10 cellular contexts compared by ENCODE assay signal in genomic region chr3:121995190-121996137, GRCh38. TPM values are rescaled to one million over a fixed set of nuclear protein-coding genes. Genes with fewer than 3 reads are reported as not detected.
DNase-seq lines count a peak whose midpoint lies in the region; ATAC-seq, FAIRE-seq and TF ChIP-seq lines count a peak whose summit lies in the region.
"Had no signal": no experiment of that assay in that cellular context is flagged by ENCODE, and none has a peak within 500 bp of the region (broad histone marks: within the 10 kb centered on the region; RNA-seq: fewer than 3 reads in every experiment).

No MANE protein-coding gene starts in this region.

- H3K4me1 ChIP-seq in SJCRH30, result no peaks in the 10 kb centered on the region
- no peaks in the 10 kb centered on the region for H3K4me1 ChIP-seq in right lobe of liver
- H3K4me1 ChIP-seq in transverse colon, result peaks cover 0 to 10% (median 1%) of the 10 kb centered on the region in 4 donors

- TF ChIP-seq CTCF in chondrocyte (IDR thresholded peaks at IDR 0.05) (peak; percentile 69), right lobe of liver (IDR thresholded peaks at IDR 0.05) (peak; percentile 39 to 61 (median 48)), transverse colon (IDR thresholded peaks at IDR 0.05) (peak; percentile 41 to 64 (median 53))

- FAIRE-seq in GM18507 (lab: Jason Lieb, UNC), result peak; percentile 89

- DNase-seq in CD1c-positive myeloid dendritic cell (ENCODE audit: extremely low spot score) (peak; percentile 83), GM18507 (ENCODE audit: extremely low spot score, insufficient read length, low read depth) (no peak), HuH-7 (ENCODE audit: low spot score) (peak; percentile 83), SJCRH30 (peak; percentile 50 to 70), chondrocyte (ENCODE audit: low spot score) (no peak), right lobe of liver (peak in 2 of 3 donors; percentile 45 to 69), transverse colon (peak; percentile 78), mesenteric fat pad (ENCODE audit: low spot score) (no peak)
- DNase-seq: activated T-cell treated with anti-CD3 and anti-CD28 coated beads, Interleukin-2, amount 50 U/mL, for 4 hours had no signal

- peak; percentile 75 to 84 (median 84) for ATAC-seq in right lobe of liver

- peaks cover 11% of the 10 kb centered on the region for H3K4me1 Mint-ChIP-seq in chondrocyte (ENCODE audit: low read depth)

- H3K27ac ChIP-seq in SJCRH30 (no peak overlapping the region), right lobe of liver (no peak overlapping the region), transverse colon (peak overlapping the region; percentile 26 to 66 (median 54))

- TF ChIP-seq EP300 in transverse colon (IDR thresholded peaks at IDR 0.05; ENCODE audit: low read depth), result no peak

- intact Hi-C loops in right lobe of liver (cut with DNase I) (no loop called here), transverse colon (cut with DNase I; ENCODE audit: low total_unique reads) (no loop called here)

- H3K27me3 Mint-ChIP-seq in chondrocyte (ENCODE audit: low read depth), result no peaks in the 10 kb centered on the region

- no peak overlapping the region for H3K4me3 ChIP-seq in SJCRH30
- no peak overlapping the region for H3K4me3 ChIP-seq in right lobe of liver
- H3K4me3 ChIP-seq in transverse colon, result no peak overlapping the region

- no peaks in the 10 kb centered on the region for H3K36me3 ChIP-seq in SJCRH30
- no peaks in the 10 kb centered on the region for H3K36me3 ChIP-seq in right lobe of liver
- H3K36me3 ChIP-seq in transverse colon, result no peaks in the 10 kb centered on the region

- H3K27me3 ChIP-seq in SJCRH30 (peaks cover 8% of the 10 kb centered on the region; the same call in 1 of the 2 replicates), right lobe of liver (no peaks in the 10 kb centered on the region), transverse colon (no peaks in the 10 kb centered on the region)

- peak overlapping the region; percentile 59 for H3K27ac Mint-ChIP-seq in chondrocyte (ENCODE audit: unreplicated experiment)

- H3K4me3 Mint-ChIP-seq in chondrocyte (ENCODE audit: unreplicated experiment), result no peak overlapping the region
- H3K4me3 Mint-ChIP-seq: activated T-cell treated with anti-CD3 and anti-CD28 coated beads, Interleukin-2, amount 50 U/mL, for 4 hours had no signal

- no peaks in the 10 kb centered on the region for H3K36me3 Mint-ChIP-seq in chondrocyte (ENCODE audit: low read depth)

- in situ Hi-C loops in transverse colon (cut with MboI; ENCODE audit: low pct_ligation_motif_present in 1 of 4, low pct_unique_long_range_greater_than_20kb in 1 of 4, low sequenced_read_pairs in 3 of 4), result loop anchor here in 1 of 4 donors (10.0 kb wide), 1 partner anchor 451 kb away; the partner anchor contains the start of gene POLQ

- 47% methylated on average over 12 of the region's 14 CpGs for WGBS in right lobe of liver (ENCODE audit: insufficient coverage, low coverage, low lambda C conversion rate, missing lambda C conversion rate)
- WGBS in transverse colon (ENCODE audit: low coverage in 1 of 2), 2 donors, result 52 to 62% methylated on average over 6 to 14 of the region's 14 CpGs

- H3K9me3 Mint-ChIP-seq in chondrocyte (ENCODE audit: low read depth), result no peaks in the 10 kb centered on the region
- H3K9me3 Mint-ChIP-seq: activated T-cell treated with anti-CD3 and anti-CD28 coated beads, Interleukin-2, amount 50 U/mL, for 4 hours had no signal

- no peak for TF ChIP-seq POLR2A in right lobe of liver (IDR thresholded peaks at IDR 0.05)
- no peak for TF ChIP-seq POLR2A in transverse colon (IDR thresholded peaks at IDR 0.05)

- H3K9me3 ChIP-seq in SJCRH30 (replicated peaks) (no peaks in the 10 kb centered on the region), right lobe of liver (no peaks in the 10 kb centered on the region), transverse colon (no peaks in the 10 kb centered on the region)

RNA-seq across cellular contexts. Expression of gene ILDR1, which starts 26.6 kb away (rescaled TPM):
- total RNA-seq in SJCRH30 (2014; rRNA removed; shearing (Covaris generic)), result not detected in 2 replicates
- total RNA-seq in chondrocyte (not detected in 3 replicates), right lobe of liver (under 1 TPM in 5 of 6 experiments, not detected in 1; 0.12 to 0.88 (median 0.33) TPM), transverse colon (10 to 100 TPM; 13.8 to 27.7 (median 21.5) TPM), mesenteric fat pad (not detected)
- total RNA-seq: temporal lobe had no signal

RNA-seq across cellular contexts. Expression of gene CD86, which starts 59.7 kb away (rescaled TPM):
- not detected in 2 replicates for total RNA-seq in SJCRH30 (2014; rRNA removed; shearing (Covaris generic))
- not detected in 3 replicates for total RNA-seq in chondrocyte
- total RNA-seq in right lobe of liver, result 1 to 10 TPM in 5 of 6 experiments, under 1 TPM in 1; 0.97 to 6.7 (median 3.4) TPM
- 1 to 10 TPM in 3 of 4 donors, not detected in 1; 1.4 to 4.6 (median 2.2) TPM for total RNA-seq in transverse colon
- 15.4 TPM for total RNA-seq in mesenteric fat pad

Comparison
In these comparisons a context has a peak if more than half of its experiments do, and no peak if none do; other contexts are left out.
1. DNase-seq: peak in CD1c-positive myeloid dendritic cell (single experiment), HuH-7 (single experiment), SJCRH30 (2 of 2), right lobe of liver (2 of 3) and transverse colon (single experiment); none in GM18507 (single experiment), chondrocyte (single experiment) and mesenteric fat pad (single experiment).
2. H3K27ac ChIP-seq: peak in transverse colon (4 of 4); none in SJCRH30 (single experiment) and right lobe of liver (0 of 3).
3. RNA of gene ILDR1, which starts 26.6 kb away (total RNA-seq): 13.8 to 27.7 TPM in transverse colon; 0.12 to 0.88 TPM in right lobe of liver, not detected in SJCRH30, not detected in chondrocyte and not detected in mesenteric fat pad (single experiment); every median in the first group is over 4 times any median in the second.
4. Peak in every context shown above with its lines, with median percentiles within 50 percentile points of each other: CTCF ChIP-seq.